ENCODE assay signal across 4 cellular contexts in genomic region chr4:56668267-56668666, GRCh38.
A peak's percentile ranks its signal among the peaks of the same experiment; 100 is the strongest.
TF ChIP-seq lines count a peak whose summit lies in the region.

No MANE protein-coding gene starts in this region.

TF ChIP-seq in SK-N-SH, 30 proteins besides CTCF, POLR2A, EP300 and RAD21:
- TF ChIP-seq MEF2A (IDR thresholded peaks at IDR 0.05; ENCODE audit: borderline replicate concordance, low read depth), result no peak
- TF ChIP-seq FOSL2 (IDR thresholded peaks at IDR 0.05; ENCODE audit: borderline replicate concordance, low read depth), result no peak
- TF ChIP-seq GABPA (IDR thresholded peaks at IDR 0.05; ENCODE audit: low read depth), result no peak
- no peak for TF ChIP-seq NFIC (IDR thresholded peaks at IDR 0.05; ENCODE audit: borderline replicate concordance)
- no peak for TF ChIP-seq RFX5 (IDR thresholded peaks at IDR 0.05; ENCODE audit: low read length)
- TF ChIP-seq USF1 (IDR thresholded peaks at IDR 0.05; ENCODE audit: borderline replicate concordance, low read depth), result no peak
- TF ChIP-seq TEAD4 (IDR thresholded peaks at IDR 0.05; ENCODE audit: borderline replicate concordance, insufficient read depth), result no peak
- TF ChIP-seq IRF3 (IDR thresholded peaks at IDR 0.05; ENCODE audit: low read depth, low read length), result no peak

TF ChIP-seq in SK-N-SH treated with all-trans-retinoic acid at 6 μM for 48 hours, 23 proteins besides CTCF, POLR2A, EP300 and RAD21 (continues in another document):
- TF ChIP-seq RARB (CRISPR knock-in tag; IDR thresholded peaks at IDR 0.05), result no peak
- TF ChIP-seq ZC3H10 (CRISPR knock-in tag; IDR thresholded peaks at IDR 0.05), result no peak
- no peak for TF ChIP-seq PPARA (CRISPR knock-in tag; IDR thresholded peaks at IDR 0.05; ENCODE audit: borderline replicate concordance)
- TF ChIP-seq ARNTL (CRISPR knock-in tag; IDR thresholded peaks at IDR 0.05; ENCODE audit: borderline replicate concordance, low read depth), result no peak
- no peak for TF ChIP-seq ESRRG (CRISPR knock-in tag; IDR thresholded peaks at IDR 0.05)
- TF ChIP-seq ZFP30 (CRISPR knock-in tag; IDR thresholded peaks at IDR 0.05), result no peak
- no peak for TF ChIP-seq ZNF8 (CRISPR knock-in tag; IDR thresholded peaks at IDR 0.05)
- TF ChIP-seq ZNF565 (CRISPR knock-in tag; conservative IDR thresholded peaks at IDR 0.05; ENCODE audit: low read depth), result no peak
- TF ChIP-seq SNAI2 (CRISPR knock-in tag; IDR thresholded peaks at IDR 0.05), result no peak
- TF ChIP-seq POU6F1 (CRISPR knock-in tag; IDR thresholded peaks at IDR 0.05; ENCODE audit: borderline replicate concordance, low read depth), result no peak
- TF ChIP-seq TCF4 (CRISPR knock-in tag; IDR thresholded peaks at IDR 0.05; ENCODE audit: borderline replicate concordance), result no peak
- TF ChIP-seq CREB5 (CRISPR knock-in tag; IDR thresholded peaks at IDR 0.05; ENCODE audit: low read depth), result no peak
- no peak for TF ChIP-seq ZFP3 (CRISPR knock-in tag; IDR thresholded peaks at IDR 0.05)
- no peak for TF ChIP-seq OSR1 (CRISPR knock-in tag; IDR thresholded peaks at IDR 0.05)
- no peak for TF ChIP-seq PATZ1 (CRISPR knock-in tag; IDR thresholded peaks at IDR 0.05; ENCODE audit: borderline replicate concordance)
- no peak for TF ChIP-seq ISL1 (CRISPR knock-in tag; IDR thresholded peaks at IDR 0.05)

TF ChIP-seq in Ishikawa, 13 proteins besides CTCF, POLR2A, EP300 and RAD21:
- no peak for TF ChIP-seq TEAD4 (IDR thresholded peaks at IDR 0.05)
- TF ChIP-seq ZBTB7A (IDR thresholded peaks at IDR 0.05; ENCODE audit: low read depth), result no peak
- TF ChIP-seq CEBPB (IDR thresholded peaks at IDR 0.05), result no peak
- no peak for TF ChIP-seq REST (IDR thresholded peaks at IDR 0.05; ENCODE audit: low read depth)
- no peak for TF ChIP-seq NFIC (IDR thresholded peaks at IDR 0.05)
- TF ChIP-seq CREB1 (IDR thresholded peaks at IDR 0.05; ENCODE audit: low read depth), result no peak
- no peak for TF ChIP-seq EGR1 (IDR thresholded peaks at IDR 0.05)
- no peak for TF ChIP-seq TAF1 (IDR thresholded peaks at IDR 0.05; ENCODE audit: low read depth)

TF ChIP-seq in K562, 482 proteins besides CTCF, POLR2A, EP300 and RAD21:
- no peak for TF ChIP-seq HNRNPUL1 (IDR thresholded peaks at IDR 0.05; ENCODE audit: low read length)
- TF ChIP-seq MAFF (IDR thresholded peaks at IDR 0.05; ENCODE audit: low read length), result no peak
- TF ChIP-seq ZBTB5 (IDR thresholded peaks at IDR 0.05), result no peak
- no peak for TF ChIP-seq HDAC6 (IDR thresholded peaks at IDR 0.05; ENCODE audit: low read depth, low read length)
- no peak for TF ChIP-seq MEF2A (IDR thresholded peaks at IDR 0.05; ENCODE audit: control insufficient read depth, low read depth, low read length)
- no peak for TF ChIP-seq CCNT2 (IDR thresholded peaks at IDR 0.05; ENCODE audit: borderline replicate concordance, extremely low read depth, insufficient read length, low read depth, low read length)
- TF ChIP-seq MCM3 (IDR thresholded peaks at IDR 0.05), result no peak
- no peak for TF ChIP-seq ZHX1 (conservative IDR thresholded peaks at IDR 0.05; ENCODE audit: low read length)
- TF ChIP-seq SMC3 (conservative IDR thresholded peaks at IDR 0.05; ENCODE audit: insufficient read depth, low read depth, low read length), result peak; percentile 32
- TF ChIP-seq CBX3 (IDR thresholded peaks at IDR 0.05; ENCODE audit: borderline replicate concordance in 1 of 2, low read length in 2 of 2), result peak in 1 of 2 experiments; percentile 75; a peak in 2 of 3 replicates
- TF ChIP-seq TARDBP (IDR thresholded peaks at IDR 0.05), result no peak
- TF ChIP-seq SMAD3 (CRISPR knock-in tag; conservative IDR thresholded peaks at IDR 0.05), result no peak
- TF ChIP-seq ZBTB49 (CRISPR knock-in tag; IDR thresholded peaks at IDR 0.05; ENCODE audit: borderline replicate concordance), result no peak
- TF ChIP-seq ZNF586 (CRISPR knock-in tag; conservative IDR thresholded peaks at IDR 0.05), result no peak
- TF ChIP-seq DEAF1 (CRISPR knock-in tag; IDR thresholded peaks at IDR 0.05), result peak; percentile 26; the same call in 1 of the 2 replicates
- no peak for TF ChIP-seq ZNF12 (CRISPR knock-in tag; IDR thresholded peaks at IDR 0.05)
TF ChIP-seq in K562: peak in this region for 3.
